6 cellular contexts compared by ENCODE assay signal in the genomic region with DNA sequence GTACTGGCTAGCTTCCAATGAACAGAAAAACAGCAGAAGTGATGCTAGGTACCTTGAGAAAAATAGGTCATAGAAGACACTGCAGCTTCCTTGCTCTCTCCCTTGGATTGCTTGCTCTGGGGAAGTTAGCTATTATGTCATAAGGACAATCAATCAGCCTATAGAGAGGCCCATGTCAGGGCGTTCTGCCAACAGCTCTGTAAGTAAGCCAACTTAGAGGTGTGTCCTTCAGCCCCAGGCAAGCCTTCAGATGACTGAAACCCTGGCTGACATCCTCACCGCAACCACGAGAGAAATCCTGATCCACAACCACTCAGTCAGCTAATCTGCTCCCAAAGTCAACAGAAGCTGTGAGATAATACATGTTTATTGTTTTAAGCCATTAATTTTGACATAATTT. TPM values are rescaled to one million over a fixed set of nuclear protein-coding genes. Genes with fewer than 3 reads are reported as not detected.
A peak's percentile ranks its signal among the peaks of the same experiment; 100 is the strongest.
DNase-seq lines count a peak whose midpoint lies in the region; ATAC-seq and TF ChIP-seq lines count a peak whose summit lies in the region.
"Not testable (repeated sequence)": the region's sequence is repeated elsewhere in the genome, so short reads cannot be mapped to it uniquely, and the experiment has no call there.

No MANE protein-coding gene starts in this region.

- H3K27ac ChIP-seq in PC-3 (ENCODE audit: low read length); adrenal gland; colonic mucosa; lower lobe of right lung: not testable (repeated sequence)

- not testable (repeated sequence) for H2AFZ ChIP-seq in PC-3 (ENCODE audit: low read length)

- TF ChIP-seq CTCF in BE2C (IDR thresholded peaks at IDR 0.05; ENCODE audit: low read depth, low read length); PC-3 (conservative IDR thresholded peaks at IDR 0.05; ENCODE audit: low read depth, low read length); adrenal gland (IDR thresholded peaks at IDR 0.05); colonic mucosa (IDR thresholded peaks at IDR 0.05); lower lobe of right lung (IDR thresholded peaks at IDR 0.05): not testable (repeated sequence)

- not testable (repeated sequence) for H3K4me1 ChIP-seq in BE2C; PC-3 (ENCODE audit: insufficient read depth, low read length); adrenal gland (replicated peaks in 1 of 2); colonic mucosa; lower lobe of right lung

- BruUV-seq in PC-3 (replicated peaks; lab: Mats Ljungman, UMichigan): not testable (repeated sequence)

- ATAC-seq in PC-3 (peak; percentile 79), left colon (peak; percentile 100)
- not testable (repeated sequence) for ATAC-seq in lower lobe of right lung

- not testable (repeated sequence) for H3K9ac ChIP-seq in PC-3 (ENCODE audit: low read length); colonic mucosa (ENCODE audit: low read depth in 2 of 2, low read length in 2 of 2)

- H3F3A ChIP-seq in PC-3 (ENCODE audit: low read length, unreplicated experiment): not testable (repeated sequence)

- whole genome bisulfite sequencing in adrenal gland, 4 donors: 81 to 95% methylated on average over 1 of the region's 3 CpGs; no CpG with 5 or more reads in 2 of the 4 donors

- CTCF ChIA-PET in PC-3 (lab: Charles Lee): not testable (repeated sequence)

- H3K9me3 ChIP-seq in BE2C; PC-3 (ENCODE audit: low read length); adrenal gland (replicated peaks in 1 of 3); colonic mucosa; lower lobe of right lung: not testable (repeated sequence)

- not testable (repeated sequence) for H3K79me2 ChIP-seq in PC-3 (ENCODE audit: low read length)

- POLR2A ChIA-PET in PC-3 (lab: Charles Lee; ENCODE audit: unreplicated experiment): not testable (repeated sequence)

- intact Hi-C loops in PC-3 (cut with micrococcal nuclease); adrenal gland (cut with DNase I); colonic mucosa (cut with DNase I); left colon (cut with DNase I, micrococcal nuclease); lower lobe of right lung (cut with DNase I): not testable (repeated sequence)

- H3K4me2 ChIP-seq in PC-3 (ENCODE audit: low read length): not testable (repeated sequence)

- H3K36me3 ChIP-seq in BE2C; adrenal gland (replicated peaks in 1 of 2); colonic mucosa; lower lobe of right lung: not testable (repeated sequence)
- peaks cover 17% of the 10 kb centered on the region for H3K36me3 ChIP-seq in PC-3 (ENCODE audit: low read depth, low read length)

- H3K27me3 ChIP-seq in BE2C; PC-3 (ENCODE audit: low read length); adrenal gland; colonic mucosa; lower lobe of right lung (ENCODE audit: low read depth): not testable (repeated sequence)

- not testable (repeated sequence) for H3K9me2 ChIP-seq in PC-3 (replicated peaks; ENCODE audit: low read length)

- DNase-seq in BE2C (peak; percentile 59), adrenal gland (peak in 5 of 7 donors; percentile 11 to 39 (median 21)), colonic mucosa (peak; percentile 39), left colon (peak; percentile 30 to 68), lower lobe of right lung (peak; percentile 44)
- DNase-seq in PC-3: not testable (repeated sequence)

- H4K20me1 ChIP-seq in PC-3 (ENCODE audit: low read length): not testable (repeated sequence)

- TF ChIP-seq POLR2A in adrenal gland (IDR thresholded peaks at IDR 0.05): not testable (repeated sequence)

- not testable (repeated sequence) for H3K4me3 ChIP-seq in BE2C (ENCODE audit: low read depth, low read length); PC-3 (ENCODE audit: low read length); adrenal gland; colonic mucosa; lower lobe of right lung

RNA-seq across cellular contexts. Expression of gene PARG, which starts 58.0 kb away (rescaled TPM):
- 23.8 TPM for polyA plus RNA-seq in BE2C (2012; ENCODE audit: insufficient read depth, insufficient read length, low read depth)
- total RNA-seq in PC-3 (2014; rRNA removed) (85.4 and 89.7 TPM in 2 replicates), adrenal gland (10 to 100 TPM; 13.9 to 31.0 (median 22.8) TPM), colonic mucosa (10 to 100 TPM; 26.1 to 29.6 TPM), left colon (10 to 100 TPM; 25.5 to 31.6 TPM), lower lobe of right lung (24.2 TPM)
- polyA plus RNA-seq in adrenal gland: 10 to 100 TPM in 1 of 3 donors, 1 to 10 TPM in 2; 3.1 to 18.9 (median 4.9) TPM

RNA-seq across cellular contexts. Expression of gene TIMM23B, which starts 58.0 kb away (rescaled TPM):
- 26.8 TPM for polyA plus RNA-seq in BE2C (2012; ENCODE audit: insufficient read depth, insufficient read length, low read depth)
- total RNA-seq in PC-3 (2014; rRNA removed): 48.6 and 53.4 TPM in 2 replicates
- 10 to 100 TPM in 6 of 8 donors, 1 to 10 TPM in 2; 3.3 to 31.6 (median 14.4) TPM for total RNA-seq in adrenal gland
- polyA plus RNA-seq in adrenal gland: 10 to 100 TPM in 2 of 3 donors, 1 to 10 TPM in 1; 7.5 to 17.8 (median 12.5) TPM
- 10 to 100 TPM in 1 of 2 donors, 1 to 10 TPM in 1; 7.7 to 10.2 TPM for total RNA-seq in colonic mucosa
- 10 to 100 TPM; 10.7 to 14.9 TPM for total RNA-seq in left colon
- total RNA-seq in lower lobe of right lung: 11.7 TPM
